Comparison of ENCODE assay signal across 11 cellular contexts in the genomic region with DNA sequence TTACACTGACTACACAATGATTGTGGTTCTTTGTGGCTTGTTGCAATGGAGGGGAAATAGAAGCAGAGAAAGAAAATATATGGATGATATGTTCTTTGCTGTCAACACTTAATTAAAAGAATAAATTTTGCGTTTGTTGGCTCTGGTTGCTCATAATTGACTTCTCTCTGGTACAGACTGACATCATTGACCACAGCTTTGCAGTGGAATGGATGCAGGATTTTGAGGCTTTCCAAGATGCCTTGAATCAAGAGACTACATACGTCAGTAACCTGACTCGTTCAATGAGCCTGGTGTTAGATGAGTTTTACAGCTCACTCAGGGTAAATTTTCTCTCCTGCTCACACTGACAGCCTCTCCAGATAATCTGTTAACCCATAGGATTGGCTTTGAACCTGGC. TPM values are rescaled to one million over a fixed set of nuclear protein-coding genes. Genes with fewer than 3 reads are reported as not detected.
DNase-seq lines count a peak whose midpoint lies in the region; ATAC-seq and TF ChIP-seq lines count a peak whose summit lies in the region.
"Had no signal": no experiment of that assay in that cellular context is flagged by ENCODE, and none has a peak within 500 bp of the region (broad histone marks: within the 10 kb centered on the region; RNA-seq: fewer than 3 reads in every experiment).

No MANE protein-coding gene starts in this region.

- no peaks in the 10 kb centered on the region for H3K9me3 Mint-ChIP-seq in CD8-positive, alpha-beta memory T cell
- H3K9me3 Mint-ChIP-seq in T-helper 2 cell treated with Interferon-gamma antibody and Interleukin-4, amounts not matched to agents 5 μg/mL and 100 μg/mL, for 36 hours: no peaks in the 10 kb centered on the region
- H3K9me3 Mint-ChIP-seq: CD4-positive, alpha-beta T cell had no signal

- H3K4me3 Mint-ChIP-seq in CD8-positive, alpha-beta memory T cell: peak overlapping the region in 1 of 7 donors; percentile 28
- peak overlapping the region; percentile 54 for H3K4me3 Mint-ChIP-seq in T-helper 2 cell treated with Interferon-gamma antibody and Interleukin-4, amounts not matched to agents 5 μg/mL and 100 μg/mL, for 36 hours
- H3K4me3 Mint-ChIP-seq: CD4-positive, alpha-beta T cell had no signal

- H3K27me3 Mint-ChIP-seq in CD8-positive, alpha-beta memory T cell: no peaks in the 10 kb centered on the region
- no peaks in the 10 kb centered on the region for H3K27me3 Mint-ChIP-seq in T-helper 2 cell treated with Interferon-gamma antibody and Interleukin-4, amounts not matched to agents 5 μg/mL and 100 μg/mL, for 36 hours (ENCODE audit: low read depth)
- H3K27me3 Mint-ChIP-seq: CD4-positive, alpha-beta T cell had no signal

- peaks cover 56% of the 10 kb centered on the region for H3K36me3 ChIP-seq in CD8-positive, alpha-beta memory T cell (ENCODE audit: insufficient read depth, low read length)
- H3K36me3 ChIP-seq in right atrium auricular region: peaks cover 88% of the 10 kb centered on the region

- peaks cover 8% of the 10 kb centered on the region for H3K4me1 ChIP-seq in CD8-positive, alpha-beta memory T cell (ENCODE audit: insufficient read depth, low read length)
- no peaks in the 10 kb centered on the region for H3K4me1 ChIP-seq in right atrium auricular region

- no peaks in the 10 kb centered on the region for H3K9me3 ChIP-seq in CD8-positive, alpha-beta memory T cell (ENCODE audit: low read length)
- H3K9me3 ChIP-seq in right atrium auricular region: no peaks in the 10 kb centered on the region
- H3K9me3 ChIP-seq: HAP-1 had no signal

- POLR2A ChIA-PET in CD8-positive, alpha-beta memory T cell (lab: Charles Lee): no interaction called here

- H3K36me3 Mint-ChIP-seq in CD8-positive, alpha-beta memory T cell: peaks cover 13 to 81% (median 30%) of the 10 kb centered on the region in 3 donors
- peaks cover 61% of the 10 kb centered on the region for H3K36me3 Mint-ChIP-seq in T-helper 2 cell treated with Interferon-gamma antibody and Interleukin-4, amounts not matched to agents 5 μg/mL and 100 μg/mL, for 36 hours (ENCODE audit: low read depth)

- peak overlapping the region; percentile 13 to 95 (median 87) for H3K27ac Mint-ChIP-seq in CD8-positive, alpha-beta memory T cell
- peak overlapping the region; percentile 90 for H3K27ac Mint-ChIP-seq in T-helper 2 cell treated with Interferon-gamma antibody and Interleukin-4, amounts not matched to agents 5 μg/mL and 100 μg/mL, for 36 hours

- no peak overlapping the region for H3K4me3 ChIP-seq in CD8-positive, alpha-beta memory T cell (ENCODE audit: low read length)
- H3K4me3 ChIP-seq in fibroblast of mammary gland (ENCODE audit: control insufficient read depth, low read depth, low read length) (no peak overlapping the region), right atrium auricular region (no peak overlapping the region)
- H3K4me3 ChIP-seq: HAP-1 had no signal

- no peak for ATAC-seq in esophagus mucosa
- no peak for ATAC-seq in GM18858 (IDR thresholded peaks at IDR 0.05; ENCODE audit: unreplicated experiment)

- H3K27ac ChIP-seq in CD8-positive, alpha-beta memory T cell (ENCODE audit: low read depth, low read length): no peak overlapping the region
- no peak overlapping the region for H3K27ac ChIP-seq in right atrium auricular region

- peaks cover 10 to 29% (median 17%) of the 10 kb centered on the region in 3 donors for H3K4me1 Mint-ChIP-seq in CD8-positive, alpha-beta memory T cell
- H3K4me1 Mint-ChIP-seq in T-helper 2 cell treated with Interferon-gamma antibody and Interleukin-4, amounts not matched to agents 5 μg/mL and 100 μg/mL, for 36 hours (ENCODE audit: low read depth): peaks cover 33% of the 10 kb centered on the region

- CTCF ChIA-PET in CD8-positive, alpha-beta memory T cell (lab: Charles Lee): no interaction called here

- DNase-seq in A172 (ENCODE audit: low spot score) (peak; percentile 72), fibroblast of mammary gland (ENCODE audit: low read depth) (peak; percentile 99), right atrium auricular region (ENCODE audit: low spot score) (no peak), NCI-H146 treated with DMSO at 0.1 percent for 48 hours (lab: John Stamatoyannopoulos, UW; ENCODE audit: unreplicated experiment) (no peak)
- DNase-seq in CD8-positive, alpha-beta memory T cell: no peak
- peak; percentile 32 for DNase-seq in T-helper 2 cell treated with Interferon-gamma antibody and Interleukin-4, amounts not matched to agents 5 μg/mL and 100 μg/mL, for 36 hours (ENCODE audit: low spot score)
- DNase-seq: CD4-positive, alpha-beta T cell; T1000 had no signal

- H3K27me3 ChIP-seq in CD8-positive, alpha-beta memory T cell (ENCODE audit: insufficient read depth, low read length, poor library complexity, severe bottlenecking): no peaks in the 10 kb centered on the region
- H3K27me3 ChIP-seq in right atrium auricular region: no peaks in the 10 kb centered on the region

- no peak for TF ChIP-seq CTCF in fibroblast of mammary gland (conservative IDR thresholded peaks at IDR 0.05; ENCODE audit: control insufficient read depth, insufficient read depth, low read depth, low read length)
- TF ChIP-seq CTCF in right atrium auricular region (IDR thresholded peaks at IDR 0.05): no peak

RNA-seq across cellular contexts. Expression of a gene that starts 9.9 kb away (rescaled TPM):
- 76.1 and 91.6 TPM in 2 replicates for total RNA-seq in A172 (2014; rRNA removed; shearing (Covaris generic))
- total RNA-seq in CD8-positive, alpha-beta memory T cell: 10 to 100 TPM; 67.3 to 70.5 TPM
- 63.6 TPM for polyA plus RNA-seq in CD8-positive, alpha-beta memory T cell
- total RNA-seq in right atrium auricular region (10 to 100 TPM; 10.8 to 15.7 TPM), esophagus mucosa (26.5 TPM)

RNA-seq across cellular contexts. Expression of a gene that starts 9.9 kb away (rescaled TPM):
- 1.6 and 6.5 TPM in 2 replicates for total RNA-seq in A172 (2014; rRNA removed; shearing (Covaris generic))
- total RNA-seq in CD8-positive, alpha-beta memory T cell: under 1 TPM; 0.20 to 0.58 TPM
- polyA plus RNA-seq in CD8-positive, alpha-beta memory T cell: 0.62 TPM
- 1 to 10 TPM; 3.6 to 4.2 TPM for total RNA-seq in right atrium auricular region
- 1.3 TPM for total RNA-seq in esophagus mucosa

RNA-seq across cellular contexts. Expression of a gene that starts 24.7 kb away (rescaled TPM):
- total RNA-seq in A172 (2014; rRNA removed; shearing (Covaris generic)): 29.4 and 32.7 TPM in 2 replicates
- 10 to 100 TPM; 31.1 to 33.6 TPM for total RNA-seq in CD8-positive, alpha-beta memory T cell
- 24.6 TPM for polyA plus RNA-seq in CD8-positive, alpha-beta memory T cell
- total RNA-seq in right atrium auricular region: 10 to 100 TPM; 16.1 to 25.0 TPM
- 11.7 TPM for total RNA-seq in esophagus mucosa

RNA-seq across cellular contexts. Expression of a gene that starts 25.0 kb away (rescaled TPM):
- total RNA-seq in A172 (2014; rRNA removed; shearing (Covaris generic)): 44.5 and 51.0 TPM in 2 replicates
- total RNA-seq in CD8-positive, alpha-beta memory T cell: 10 to 100 TPM; 28.6 to 29.6 TPM
- polyA plus RNA-seq in CD8-positive, alpha-beta memory T cell: 29.1 TPM
- total RNA-seq in right atrium auricular region: 10 to 100 TPM; 18.0 to 18.2 TPM
- 13.3 TPM for total RNA-seq in esophagus mucosa

RNA-seq across cellular contexts. Expression of a gene that starts 55.9 kb away (rescaled TPM):
- 14.8 and 16.7 TPM in 2 replicates for total RNA-seq in A172 (2014; rRNA removed; shearing (Covaris generic))
- total RNA-seq in CD8-positive, alpha-beta memory T cell: 10 to 100 TPM; 20.6 to 21.8 TPM
- 39.1 TPM for polyA plus RNA-seq in CD8-positive, alpha-beta memory T cell
- 10 to 100 TPM; 12.0 to 21.3 TPM for total RNA-seq in right atrium auricular region
- total RNA-seq in esophagus mucosa: 9.2 TPM

Comparison
In these comparisons a context has a peak if more than half of its experiments do, and no peak if none do; other contexts are left out.
1. DNase-seq: peak in A172 (single experiment), T-helper 2 cell treated with Interferon-gamma antibody and Interleukin-4, amounts not matched to agents 5 μg/mL and 100 μg/mL, for 36 hours (single experiment) and fibroblast of mammary gland (single experiment); none in CD8-positive, alpha-beta memory T cell (0 of 5), right atrium auricular region (single experiment) and NCI-H146 treated with DMSO at 0.1 percent for 48 hours (single experiment).